ENCODE assay signal across 17 cellular contexts in the genomic region with DNA sequence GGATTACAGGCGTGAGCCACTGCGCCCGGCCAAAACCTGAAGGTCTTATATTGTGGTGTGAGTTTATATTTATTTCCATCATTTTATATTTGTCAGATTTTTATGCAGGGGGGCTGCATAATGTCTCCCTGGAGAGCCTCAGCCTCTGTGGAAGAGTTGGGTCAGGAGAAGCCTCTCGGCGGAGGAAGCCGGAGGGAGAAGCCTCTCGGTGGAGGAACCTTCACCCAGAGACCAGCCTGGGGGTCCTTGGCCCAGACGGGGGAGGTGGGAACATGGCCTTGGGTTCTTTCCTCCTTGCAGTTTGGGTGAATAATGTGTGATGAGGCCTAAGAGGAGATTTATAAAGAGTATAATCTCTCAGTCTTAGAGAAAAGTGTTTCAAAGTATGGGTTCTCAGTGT. TPM values are rescaled to one million over a fixed set of nuclear protein-coding genes. Genes with fewer than 3 reads are reported as not detected.
DNase-seq lines count a peak whose midpoint lies in the region; ATAC-seq and TF ChIP-seq lines count a peak whose summit lies in the region.
"Had no signal": no experiment of that assay in that cellular context is flagged by ENCODE, and none has a peak within 500 bp of the region (broad histone marks: within the 10 kb centered on the region; RNA-seq: fewer than 3 reads in every experiment).

No MANE protein-coding gene starts in this region.

- H3K4me3 ChIP-seq in BLaER1 (no peak overlapping the region), Caco-2 (ENCODE audit: low read depth, low read length) (no peak overlapping the region)
- H3K4me3 ChIP-seq: coronary artery, gastroesophageal sphincter had no signal

- DNase-seq in Caco-2 (no peak), mesothelial cell of epicardium (ENCODE audit: low spot score in 2 of 2, unreplicated experiment in 2 of 2) (no peak), NCI-H1092 (lab: John Stamatoyannopoulos, UW) (no peak), DMS53 (lab: John Stamatoyannopoulos, UW) (no peak), Kasumi-1 (lab: John Stamatoyannopoulos, UW) (no peak)
- no peak for DNase-seq in activated CD4-positive, alpha-beta memory T cell treated with anti-CD3 and anti-CD28 coated beads, Interleukin-2, amount 10 ng/mL, durations not matched to agents 7 days and 5 days
- DNase-seq: activated CD4-positive, alpha-beta T cell treated with anti-CD3 and anti-CD28 coated beads, Interleukin-2, amount 50 U/mL, for 4 hours; NCI-H1436; NCI-H446; stimulated activated CD4-positive, alpha-beta T cell treated with anti-CD3 and anti-CD28 coated beads, Interleukin-15, amount 100 ng/mL, for 24 hours had no signal

- CTCF ChIA-PET in Caco-2 (lab: Charles Lee) = no interaction called here
- CTCF ChIA-PET in activated CD4-positive, alpha-beta memory T cell treated with anti-CD3 and anti-CD28 coated beads, Interleukin-2, amount 10 ng/mL, durations not matched to agents 7 days and 5 days (lab: Charles Lee) = interaction anchor here (0.7 to 2.5 kb wide), 2 partner anchors 20 to 338 kb away, joined by 3 to 12 read pairs; no protein-coding TSS in a partner anchor

- H3K27ac Mint-ChIP-seq in Caco-2 (ENCODE audit: unreplicated experiment) = peak overlapping the region; percentile 53
- peak overlapping the region; percentile 95 for H3K27ac Mint-ChIP-seq in activated CD4-positive, alpha-beta memory T cell treated with anti-CD3 and anti-CD28 coated beads, Interleukin-2, amount 10 ng/mL, durations not matched to agents 7 days and 5 days
- peak overlapping the region; percentile 82 for H3K27ac Mint-ChIP-seq in mesothelial cell of epicardium

- H3K36me3 ChIP-seq in BLaER1 (no peaks in the 10 kb centered on the region), Caco-2 (ENCODE audit: control insufficient read depth, insufficient read depth, low read length) (no peaks in the 10 kb centered on the region)

- H3K4me1 ChIP-seq in BLaER1 = peaks cover 97% of the 10 kb centered on the region
- peaks cover 25% of the 10 kb centered on the region for H3K4me1 ChIP-seq in Caco-2

- H3K36me3 Mint-ChIP-seq in Caco-2 (ENCODE audit: insufficient read depth, unreplicated experiment) = peaks cover 6% of the 10 kb centered on the region
- H3K36me3 Mint-ChIP-seq in activated CD4-positive, alpha-beta memory T cell treated with anti-CD3 and anti-CD28 coated beads, Interleukin-2, amount 10 ng/mL, durations not matched to agents 7 days and 5 days (ENCODE audit: low read depth) = peaks cover 22% of the 10 kb centered on the region
- H3K36me3 Mint-ChIP-seq in mesothelial cell of epicardium = peaks cover 2% of the 10 kb centered on the region

- TF ChIP-seq CTCF in Caco-2 (IDR thresholded peaks at IDR 0.05; ENCODE audit: insufficient read depth in 1 of 2, low read depth in 1 of 2, low read length in 1 of 2, severe bottlenecking in 1 of 2, unreplicated experiment in 1 of 2) (no peak), mesothelial cell of epicardium (IDR thresholded peaks at IDR 0.05; ENCODE audit: unreplicated experiment) (no peak)

- H3K4me1 Mint-ChIP-seq in Caco-2 (ENCODE audit: low read depth, unreplicated experiment) (peaks cover 16% of the 10 kb centered on the region), mesothelial cell of epicardium (peaks cover 80% of the 10 kb centered on the region)
- peaks cover 77% of the 10 kb centered on the region for H3K4me1 Mint-ChIP-seq in activated CD4-positive, alpha-beta memory T cell treated with anti-CD3 and anti-CD28 coated beads, Interleukin-2, amount 10 ng/mL, durations not matched to agents 7 days and 5 days

- peaks cover 69% of the 10 kb centered on the region for H4K20me1 ChIP-seq in BLaER1

- H3K4me3 Mint-ChIP-seq in Caco-2 (ENCODE audit: unreplicated experiment) (no peak overlapping the region), mesothelial cell of epicardium (peak overlapping the region; percentile 5)
- H3K4me3 Mint-ChIP-seq in activated CD4-positive, alpha-beta memory T cell treated with anti-CD3 and anti-CD28 coated beads, Interleukin-2, amount 10 ng/mL, durations not matched to agents 7 days and 5 days = no peak overlapping the region

- H3K27me3 ChIP-seq in BLaER1 (no peaks in the 10 kb centered on the region), Caco-2 (replicated peaks; ENCODE audit: control insufficient read depth, insufficient read depth, low read length) (no peaks in the 10 kb centered on the region)
- H3K27me3 ChIP-seq: gastroesophageal sphincter had no signal

- no peak overlapping the region; the same call in 1 of the 2 replicates for H3K27ac ChIP-seq in BLaER1
- H3K27ac ChIP-seq: coronary artery, gastroesophageal sphincter had no signal

- H3K9me3 ChIP-seq in BLaER1 (no peaks in the 10 kb centered on the region), Caco-2 (no peaks in the 10 kb centered on the region)
- H3K9me3 ChIP-seq: gastroesophageal sphincter had no signal

- H3K9ac ChIP-seq in BLaER1 = no peak overlapping the region

- intact Hi-C loops in Caco-2 (cut with micrococcal nuclease; ENCODE audit: unreplicated experiment) = no loop called here

- H3K9me3 Mint-ChIP-seq in Caco-2 (ENCODE audit: unreplicated experiment) = no peaks in the 10 kb centered on the region
- no peaks in the 10 kb centered on the region for H3K9me3 Mint-ChIP-seq in activated CD4-positive, alpha-beta memory T cell treated with anti-CD3 and anti-CD28 coated beads, Interleukin-2, amount 10 ng/mL, durations not matched to agents 7 days and 5 days
- peaks cover 3% of the 10 kb centered on the region for H3K9me3 Mint-ChIP-seq in mesothelial cell of epicardium

- H3K27me3 Mint-ChIP-seq in Caco-2 (ENCODE audit: insufficient read depth, unreplicated experiment) (no peaks in the 10 kb centered on the region), mesothelial cell of epicardium (ENCODE audit: low read depth) (no peaks in the 10 kb centered on the region)
- no peaks in the 10 kb centered on the region for H3K27me3 Mint-ChIP-seq in activated CD4-positive, alpha-beta memory T cell treated with anti-CD3 and anti-CD28 coated beads, Interleukin-2, amount 10 ng/mL, durations not matched to agents 7 days and 5 days

- BruUV-seq in Caco-2 (replicated peaks; lab: Mats Ljungman, UMichigan) = no TSS peak

- POLR2A ChIA-PET in Caco-2 (lab: Charles Lee) = no interaction called here
- POLR2A ChIA-PET in activated CD4-positive, alpha-beta memory T cell treated with anti-CD3 and anti-CD28 coated beads, Interleukin-2, amount 10 ng/mL, durations not matched to agents 7 days and 5 days (lab: Charles Lee) = interaction anchor here (3.9 kb wide), 1 partner anchor 21 kb away, joined by 48 read pairs; no protein-coding TSS in a partner anchor

- no peak for ATAC-seq in HG02852 (IDR thresholded peaks at IDR 0.05; ENCODE audit: unreplicated experiment)
- ATAC-seq: gastroesophageal sphincter, Right ventricle myocardium inferior had no signal

- H3K4me2 ChIP-seq in BLaER1 = peak overlapping the region; percentile 100

RNA-seq across cellular contexts. Expression of gene ZNF750, which starts 22.4 kb away (rescaled TPM):
- total RNA-seq in Caco-2 (2022) (0.14 and 0.19 TPM in 2 replicates), mesothelial cell of epicardium (1.8 to 2.6 TPM (median 2.3 TPM) in 3 replicates)
- total RNA-seq in activated CD4-positive, alpha-beta memory T cell treated with anti-CD3 and anti-CD28 coated beads, Interleukin-2, amount 10 ng/mL, durations not matched to agents 7 days and 5 days = not detected
- total RNA-seq: LHCN-M2, liver, Right ventricle myocardium inferior had no signal
